ENCODE assay signal across 24 cellular contexts in the genomic region with DNA sequence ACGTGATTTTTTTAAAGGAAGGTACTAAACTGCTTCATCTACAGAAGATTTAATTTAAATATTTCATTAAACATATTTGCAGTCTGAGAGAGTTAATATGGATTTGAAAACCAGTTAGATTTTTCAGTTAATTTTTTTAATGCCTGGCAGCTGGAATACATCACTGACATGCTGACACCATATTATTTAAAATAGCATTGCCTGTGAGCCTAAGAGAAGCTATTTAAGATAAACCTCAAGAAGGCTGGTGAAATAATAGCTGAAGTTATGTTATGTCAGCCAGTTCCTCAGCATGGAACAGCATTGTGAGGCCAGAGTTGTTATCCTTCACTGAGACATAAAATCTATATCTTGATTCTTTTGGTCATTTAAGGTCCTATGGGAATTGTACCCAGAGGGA.
"Had no signal": no experiment of that assay in that cellular context is flagged by ENCODE, and none has a peak within 500 bp of the region (broad histone marks: within the 10 kb centered on the region; RNA-seq: fewer than 3 reads in every experiment).

No MANE protein-coding gene starts in this region.

- ATAC-seq: effector memory CD8-positive, alpha-beta T cell; gastrocnemius medialis; left ventricle myocardium superior; lower lobe of right lung; natural killer cell treated with Interleukin-12 subunit alpha and Interleukin-12 subunit beta and Interleukin-15 and Interleukin-18, amount 100 ng/mL, for 72 hours; right lobe of liver; stimulated activated naive CD8-positive, alpha-beta T cell treated with anti-CD3 and anti-CD28 coated beads, Interleukin-15, amount 100 ng/mL, for 72 hours; upper lobe of right lung had no signal

- H3K9ac ChIP-seq: neural progenitor cell, parathyroid adenoma had no signal

- H3K79me2 ChIP-seq: parathyroid adenoma had no signal

- H3K9me3 ChIP-seq: gastrocnemius medialis, lower lobe of right lung, right lobe of liver, suprapubic skin, transverse colon, upper lobe of right lung, uterus had no signal

- DNase-seq: cortex of kidney; effector memory CD8-positive, alpha-beta T cell; erythroblast; gastrocnemius medialis; head of caudate nucleus; left ventricle myocardium superior; lower lobe of right lung; right lobe of liver; stimulated activated CD4-positive, alpha-beta T cell treated with anti-CD3 and anti-CD28 coated beads, Interleukin-12 subunit alpha, Interleukin-12 subunit beta, amount 100 ng/mL, for 4 hours; stimulated activated CD4-positive, alpha-beta T cell treated with anti-CD3 and anti-CD28 coated beads, Interleukin-1b, Interleukin-23, amount 100 ng/mL, for 48 hours; stimulated activated CD4-positive, alpha-beta T cell treated with anti-CD3 and anti-CD28 coated beads, Interleukin-4, amount 100 ng/mL, for 1 hour; stimulated activated CD8-positive, alpha-beta memory T cell treated with anti-CD3 and anti-CD28 coated beads, Interleukin-4, amount 100 ng/mL, for 48 hours; stimulated activated naive CD4-positive, alpha-beta T cell; stimulated activated naive CD8-positive, alpha-beta T cell treated with anti-CD3 and anti-CD28 coated beads, Interleukin-15, amount 100 ng/mL, for 72 hours; transverse colon; upper lobe of right lung; uterus had no signal

- H3K4me3 ChIP-seq: gastrocnemius medialis, lower lobe of right lung, neural progenitor cell, right lobe of liver, smooth muscle cell, suprapubic skin, transverse colon, upper lobe of right lung, uterus had no signal

- H2AFZ ChIP-seq: neural progenitor cell, parathyroid adenoma had no signal

- FAIRE-seq: endometrium, keratinocyte had no signal

- H3K27me3 ChIP-seq: gastrocnemius medialis, neural progenitor cell, right lobe of liver, suprapubic skin, transverse colon, upper lobe of right lung, uterus had no signal

- H3K27ac ChIP-seq: gastrocnemius medialis, lower lobe of right lung, neural progenitor cell, parathyroid adenoma, right lobe of liver, suprapubic skin, transverse colon, upper lobe of right lung, uterus had no signal

- H3K4me2 ChIP-seq: neural progenitor cell, smooth muscle cell had no signal

- H3K4me1 ChIP-seq: gastrocnemius medialis, lower lobe of right lung, neural progenitor cell, parathyroid adenoma, right lobe of liver, suprapubic skin, transverse colon, upper lobe of right lung, uterus had no signal

- H3K36me3 ChIP-seq: gastrocnemius medialis, lower lobe of right lung, neural progenitor cell, right lobe of liver, suprapubic skin, transverse colon, upper lobe of right lung, uterus had no signal
